9 cellular contexts compared by ENCODE assay signal in genomic region chr1:156657161-156657970, GRCh38. TPM values are rescaled to one million over a fixed set of nuclear protein-coding genes. Genes with fewer than 3 reads are reported as not detected.
DNase-seq lines count a peak whose midpoint lies in the region; ATAC-seq and TF ChIP-seq lines count a peak whose summit lies in the region.
"Had no signal": no experiment of that assay in that cellular context is flagged by ENCODE, and none has a peak within 500 bp of the region (broad histone marks: within the 10 kb centered on the region; RNA-seq: fewer than 3 reads in every experiment).

No MANE protein-coding gene starts in this region.

- peaks cover 34% of the 10 kb centered on the region for H3K4me1 ChIP-seq in HUES6 (ENCODE audit: control insufficient read depth, insufficient read depth, low read length)
- peaks cover 33% of the 10 kb centered on the region for H3K4me1 ChIP-seq in osteoblast (ENCODE audit: insufficient read depth, low read length)

- H3K27me3 ChIP-seq in HUES6 (ENCODE audit: control insufficient read depth, insufficient read depth, low read length): peaks cover 65% of the 10 kb centered on the region
- H3K27me3 ChIP-seq in osteoblast (ENCODE audit: insufficient read depth, low read length): peaks cover 41% of the 10 kb centered on the region

- H3K36me3 ChIP-seq in HUES6 (ENCODE audit: control insufficient read depth, insufficient read depth, low read length) (no peaks in the 10 kb centered on the region), osteoblast (ENCODE audit: insufficient read depth, low read length) (no peaks in the 10 kb centered on the region)

- peak; percentile 93 for TF ChIP-seq CTCF in osteoblast (IDR thresholded peaks at IDR 0.05; ENCODE audit: extremely low read depth, low read depth, low read length)

- DNase-seq in CMK (ENCODE audit: low read depth) (peak; percentile 53), SHP77 (lab: John Stamatoyannopoulos, UW) (peak; percentile 66 to 70), head of caudate nucleus (peak; percentile 74 to 95 (median 88)), osteoblast (ENCODE audit: insufficient read length, low spot score, missing footprints) (peak; percentile 98), superior temporal gyrus (ENCODE audit: extremely low spot score) (peak; percentile 89)
- peak; percentile 79 for DNase-seq in activated naive CD4-positive, alpha-beta T cell treated with Interleukin-2 at 50 U/mL for 16 hours

- peak overlapping the region; percentile 39 for H3K9ac ChIP-seq in HUES6 (ENCODE audit: low read length)

- peak overlapping the region; percentile 51 for H3K4me2 ChIP-seq in osteoblast (ENCODE audit: insufficient read depth, low read length)

- no peak overlapping the region for H3K27ac ChIP-seq in HUES6 (ENCODE audit: low read depth, low read length)
- H3K27ac ChIP-seq in osteoblast (ENCODE audit: low read depth, low read length): no peak overlapping the region

- H3K79me2 ChIP-seq in osteoblast (ENCODE audit: insufficient read depth, low read length): no peaks in the 10 kb centered on the region

- intact Hi-C loops in head of caudate nucleus (cut with DNase I): no loop called here

- peak overlapping the region; percentile 62 for H3K4me3 ChIP-seq in HUES6 (ENCODE audit: low read depth, low read length)
- peak overlapping the region; percentile 53 for H3K4me3 ChIP-seq in osteoblast (ENCODE audit: insufficient read depth, low read length)

- no peaks in the 10 kb centered on the region for H3K9me3 ChIP-seq in HUES6 (ENCODE audit: control insufficient read depth, insufficient read depth, low read depth, low read length)
- H3K9me3 ChIP-seq in osteoblast (ENCODE audit: low read depth, low read length): no peaks in the 10 kb centered on the region

- H4K20me1 ChIP-seq in osteoblast (ENCODE audit: insufficient read depth, low read length): peaks cover 3% of the 10 kb centered on the region

- peak overlapping the region; percentile 15 for H2AFZ ChIP-seq in osteoblast (ENCODE audit: low read length)

- ATAC-seq in HG03520 (IDR thresholded peaks at IDR 0.05; ENCODE audit: unreplicated experiment): no peak

RNA-seq across cellular contexts. Expression of gene BCAN, which starts 15.4 kb away (rescaled TPM):
- total RNA-seq in osteoblast: not detected in 2 replicates
- total RNA-seq: T-helper 1 cell treated with Interleukin-12 subunit alpha and Interleukin-12 subunit beta and Interleukin-4 antibody, amounts not matched to agents 30 ng/mL and 1 ng/mL, for 36 hours had no signal

RNA-seq across cellular contexts. Expression of gene NES, which starts 19.8 kb away (rescaled TPM):
- total RNA-seq in osteoblast: 0.36 and 1.5 TPM in 2 replicates

RNA-seq across cellular contexts. Expression of gene HAPLN2, which starts 38.2 kb away (rescaled TPM):
- total RNA-seq in osteoblast: not detected in 2 replicates
- total RNA-seq: T-helper 1 cell treated with Interleukin-12 subunit alpha and Interleukin-12 subunit beta and Interleukin-4 antibody, amounts not matched to agents 30 ng/mL and 1 ng/mL, for 36 hours had no signal

RNA-seq across cellular contexts. Expression of gene CRABP2, which starts 48.0 kb away (rescaled TPM):
- total RNA-seq in osteoblast: 9.1 and 16.6 TPM in 2 replicates

RNA-seq across cellular contexts. Expression of gene GPATCH4, which starts 56.1 kb away (rescaled TPM):
- 8.0 and 11.2 TPM in 2 replicates for total RNA-seq in osteoblast
